In genomic region chr3:18295171-18295920, GRCh38 we compare ENCODE assay signal across 7 cellular contexts.
DNase-seq lines count a peak whose midpoint lies in the region; ATAC-seq and TF ChIP-seq lines count a peak whose summit lies in the region.

No MANE protein-coding gene starts in this region.

- H3K4me3 ChIP-seq in GM06990 (replicated peaks; ENCODE audit: low read depth, low read length) (no peak overlapping the region), fibroblast of mammary gland (ENCODE audit: control insufficient read depth, low read depth, low read length) (no peak overlapping the region), coronary artery (no peak overlapping the region)

- ATAC-seq in GM19455 (IDR thresholded peaks at IDR 0.05; ENCODE audit: unreplicated experiment): peak; percentile 97
- ATAC-seq in HG03354 (IDR thresholded peaks at IDR 0.05; ENCODE audit: poor library complexity, severe bottlenecking, unreplicated experiment): peak; percentile 98
- ATAC-seq in sciatic nerve: peak; percentile 20

- H3K36me3 ChIP-seq in GM06990 (ENCODE audit: control insufficient read depth, insufficient read depth, low read length): no peaks in the 10 kb centered on the region

- TF ChIP-seq CTCF in GM06990 (IDR thresholded peaks at IDR 0.05; ENCODE audit: insufficient read depth, low read length, poor library complexity, severe bottlenecking) (peak; percentile 91), fibroblast of mammary gland (conservative IDR thresholded peaks at IDR 0.05; ENCODE audit: control insufficient read depth, insufficient read depth, low read depth, low read length) (peak; percentile 64), coronary artery (IDR thresholded peaks at IDR 0.05) (no peak)

- no peak overlapping the region for H3K27ac ChIP-seq in coronary artery

- DNase-seq in GM06990 (ENCODE audit: extremely low read depth, insufficient read length): peak; percentile 19
- peak; percentile 77 for DNase-seq in RPMI7951 (ENCODE audit: low read depth)
- DNase-seq in fibroblast of mammary gland (ENCODE audit: low read depth): peak; percentile 56
- no peak for DNase-seq in sciatic nerve (ENCODE audit: low spot score)
- DNase-seq in coronary artery (ENCODE audit: low spot score): no peak

- intact Hi-C loops in sciatic nerve (cut with DNase I): no loop called here

- H3K27me3 ChIP-seq in GM06990 (replicated peaks; ENCODE audit: control insufficient read depth, insufficient read depth, low read length): no peaks in the 10 kb centered on the region

Comparison
In these comparisons a context has a peak if more than half of its experiments do, and no peak if none do; other contexts are left out.
1. DNase-seq: peak in GM06990 (single experiment), RPMI7951 (single experiment) and fibroblast of mammary gland (single experiment); none in sciatic nerve (single experiment) and coronary artery (single experiment).
2. ATAC-seq: peak in every context shown above with its lines; median percentile 98 in HG03354; 97 in GM19455; 20 in sciatic nerve.